ENCODE assay signal across 22 cellular contexts in the genomic region with DNA sequence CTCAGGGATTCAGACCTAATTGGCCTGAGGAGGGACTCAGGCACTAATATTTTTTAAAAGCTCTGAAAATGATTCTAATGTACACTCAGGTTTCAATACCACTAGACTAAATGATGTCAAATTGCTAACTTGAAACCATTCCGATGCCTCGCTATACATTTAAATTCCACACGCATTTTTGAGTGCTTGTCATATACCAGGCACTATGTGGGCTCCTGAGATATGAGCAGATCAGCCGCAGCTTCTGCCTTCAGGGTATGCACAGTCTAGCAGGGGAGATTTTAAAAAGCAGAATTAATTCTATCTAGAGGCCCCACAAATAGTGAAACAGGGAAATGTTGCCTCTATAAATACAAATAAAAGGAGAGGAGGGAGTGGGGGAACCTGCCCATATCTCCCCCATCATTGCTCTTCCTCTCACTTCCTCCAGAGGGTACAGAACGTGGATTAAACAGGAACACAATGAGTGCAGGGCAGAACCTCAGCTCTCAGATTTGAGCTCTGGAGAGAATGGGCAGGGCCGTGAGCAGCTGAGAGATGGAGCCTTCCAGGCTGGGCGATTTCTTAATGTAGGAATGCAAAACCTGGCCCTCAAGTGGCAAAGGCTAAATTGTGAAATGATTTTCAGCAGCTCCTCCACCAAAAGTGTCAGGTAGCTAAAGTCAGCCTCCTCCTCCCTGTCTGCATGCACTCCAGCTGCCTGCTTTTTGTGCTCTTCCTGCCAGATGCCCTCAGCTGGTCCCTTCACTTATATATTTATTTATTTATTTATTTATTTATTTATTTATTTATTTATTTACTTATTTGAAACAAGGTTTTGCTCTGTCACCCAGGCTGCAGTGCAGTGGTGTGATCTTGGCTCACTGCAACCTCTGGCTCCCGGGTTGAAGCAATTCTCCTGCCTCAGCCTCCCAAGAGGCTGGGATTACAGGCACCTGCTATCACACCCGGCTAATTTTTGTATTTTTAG. TPM values are rescaled to one million over a fixed set of nuclear protein-coding genes. Genes with fewer than 3 reads are reported as not detected.
A peak's percentile ranks its signal among the peaks of the same experiment; 100 is the strongest.
DNase-seq lines count a peak whose midpoint lies in the region; ATAC-seq, FAIRE-seq and TF ChIP-seq lines count a peak whose summit lies in the region.
"Had no signal": no experiment of that assay in that cellular context is flagged by ENCODE, and none has a peak within 500 bp of the region (broad histone marks: within the 10 kb centered on the region; RNA-seq: fewer than 3 reads in every experiment).

No MANE protein-coding gene starts in this region.

- CTCF ChIA-PET in GM12878 (lab: Yijun Ruan, JAX) = interaction anchor here (0.8 to 9.8 kb wide), 13 partner anchors 8 to 503 kb away, joined by 3 to 334 read pairs (median 40); a partner anchor contains a TSS

- H3K27me3 ChIP-seq in GM12878 (replicated peaks in 1 of 2; ENCODE audit: control insufficient read depth in 2 of 2, insufficient read depth in 2 of 2, low read length in 1 of 2) (no peaks in the 10 kb centered on the region; a peak in 1 of 4 replicates), trophoblast cell (ENCODE audit: insufficient read depth, low read length) (no peaks in the 10 kb centered on the region), dorsolateral prefrontal cortex (no peaks in the 10 kb centered on the region)
- H3K27me3 ChIP-seq: cardiac muscle cell, suprapubic skin had no signal

- BruUV-seq in GM12878 (replicated peaks; lab: Mats Ljungman, UMichigan) = no TSS peak

- H3K79me1 ChIP-seq in trophoblast cell (ENCODE audit: low read length) = peaks cover 1% of the 10 kb centered on the region

- no peak for TF ChIP-seq POLR2A in GM12878 (IDR thresholded peaks at IDR 0.05; ENCODE audit: low read depth, low read length)

- H2AFZ ChIP-seq in GM12878 (ENCODE audit: control insufficient read depth, low read depth, low read length) (no peak overlapping the region), trophoblast cell (ENCODE audit: insufficient read depth, low read length, poor library complexity) (no peak overlapping the region)
- H2AFZ ChIP-seq: parathyroid adenoma, PC-9 had no signal

- no peak overlapping the region for H2BK12ac ChIP-seq in trophoblast cell (ENCODE audit: low read length)

- H3K4me2 ChIP-seq in GM12878 (ENCODE audit: control insufficient read depth, insufficient read depth) (no peak overlapping the region), trophoblast cell (ENCODE audit: low read length) (no peak overlapping the region)
- H3K4me2 ChIP-seq: PC-9 had no signal

- no peak overlapping the region for H2BK5ac ChIP-seq in trophoblast cell (ENCODE audit: low read depth, low read length, poor library complexity)

- H4K12ac ChIP-seq in trophoblast cell (ENCODE audit: low read depth, low read length) = no peak overlapping the region

- no peak overlapping the region for H3K4ac ChIP-seq in trophoblast cell (ENCODE audit: low read depth, low read length)

- WGBS in GM12878 (ENCODE audit: insufficient coverage, insufficient replicate concordance, low lambda C conversion rate, missing lambda C conversion rate) = 52% methylated on average over 9 of the region's 9 CpGs
- no CpG with 5 or more reads among the region's 9 CpGs for WGBS in trophoblast cell (ENCODE audit: extremely low coverage, insufficient coverage, insufficient read length)

- no peak overlapping the region for H3K14ac ChIP-seq in trophoblast cell (ENCODE audit: low read length)

- no peaks in the 10 kb centered on the region; the same call in 1 of the 2 replicates for H4K20me1 ChIP-seq in GM12878 (ENCODE audit: control insufficient read depth, insufficient read depth)

- no peak overlapping the region for H4K8ac ChIP-seq in trophoblast cell (ENCODE audit: low read depth, low read length)

- DNase-seq in NCI-H2227 (lab: John Stamatoyannopoulos, UW; ENCODE audit: unreplicated experiment) (peak; percentile 7), NCI-H2227 treated with DMSO at 0.1 percent for 48 hours (lab: John Stamatoyannopoulos, UW) (no peak), KBM-7 (peak; percentile 4), GM12878 (ENCODE audit: low read depth, low spot score) (no peak), trophoblast cell (peak; percentile 63 to 87), dorsolateral prefrontal cortex (no peak), iPS-NIHi7 (ENCODE audit: extremely low spot score) (no peak), MV-4-11 (lab: John Stamatoyannopoulos, UW) (no peak)
- DNase-seq: activated CD4-positive, alpha-beta memory T cell treated with anti-CD3 and anti-CD28 coated beads for 36 hours; activated CD4-positive, CD25-positive, alpha-beta regulatory T cell; dermis blood vessel endothelial cell; hippocampal formation; NCI-H1092; NCI-H2081; PC-9; T-helper 17 cell had no signal

- RAD21 ChIA-PET in GM12878 (lab: Charles Lee; ENCODE audit: unreplicated experiment) = interaction anchor here (0.6 to 9.8 kb wide), 14 partner anchors 9 to 503 kb away, joined by 3 to 322 read pairs (median 4); a partner anchor contains a TSS

- H3K9ac ChIP-seq in GM12878 (ENCODE audit: control insufficient read depth, insufficient read depth, low read length) = no peak overlapping the region
- no peak overlapping the region for H3K9ac ChIP-seq in trophoblast cell (ENCODE audit: low read length)
- H3K9ac ChIP-seq: parathyroid adenoma had no signal

- no peak for FAIRE-seq in GM12878 (lab: Jason Lieb, UNC)
- FAIRE-seq: H54, keratinocyte had no signal

- H3K27ac ChIP-seq in GM12878 (ENCODE audit: control insufficient read depth, insufficient read depth) (no peak overlapping the region), trophoblast cell (ENCODE audit: low read depth, low read length) (no peak overlapping the region), dorsolateral prefrontal cortex (no peak overlapping the region)
- H3K27ac ChIP-seq: cardiac muscle cell, parathyroid adenoma, PC-9, suprapubic skin had no signal

- ATAC-seq in GM12878 = peak; percentile 36; the same call in 2 of the 3 replicates
- ATAC-seq: sciatic nerve, T-helper 17 cell had no signal

- no peak for TF ChIP-seq RAD21 in GM12878 (IDR thresholded peaks at IDR 0.05; ENCODE audit: insufficient read depth, low read depth, low read length)

- POLR2A ChIA-PET in GM12878 (lab: Charles Lee) = interaction anchor here (1.1 to 1.2 kb wide), 2 partner anchors 11 to 499 kb away, joined by 3 read pairs; no protein-coding TSS in a partner anchor

- H3K4me3 ChIP-seq in GM12878 = no peak overlapping the region
- no peak overlapping the region for H3K4me3 ChIP-seq in trophoblast cell (ENCODE audit: low read depth, low read length)
- no peak overlapping the region for H3K4me3 ChIP-seq in dorsolateral prefrontal cortex
- H3K4me3 ChIP-seq: cardiac muscle cell, PC-9, suprapubic skin had no signal

- intact Hi-C loops in GM12878 (cut with micrococcal nuclease; ENCODE audit: unreplicated experiment) (loop anchor here (5.0 kb wide), 3 partner anchors 39 to 486 kb away; a partner anchor contains a TSS), dorsolateral prefrontal cortex (cut with DNase I) (loop anchor here in 1 of 2 donors (5.0 kb wide), 1 partner anchor 39 kb away; no protein-coding TSS in a partner anchor)

- TF ChIP-seq EP300 in GM12878 (IDR thresholded peaks at IDR 0.05; ENCODE audit: borderline replicate concordance in 1 of 2, control insufficient read depth in 1 of 2, low read depth in 2 of 2, low read length in 2 of 2) = no peak

- H3K9me3 ChIP-seq in GM12878 (replicated peaks; ENCODE audit: control insufficient read depth, insufficient read depth, low read length) (no peaks in the 10 kb centered on the region), trophoblast cell (ENCODE audit: insufficient read depth, low read depth, low read length) (no peaks in the 10 kb centered on the region)
- H3K9me3 ChIP-seq: suprapubic skin had no signal

- no peak overlapping the region for H3K23ac ChIP-seq in trophoblast cell (ENCODE audit: low read length)

- H3K36me3 ChIP-seq in GM12878 (ENCODE audit: control insufficient read depth in 2 of 2, insufficient read depth in 2 of 2, low read length in 1 of 2) (no peaks in the 10 kb centered on the region), trophoblast cell (ENCODE audit: control insufficient read depth in 1 of 2, insufficient read depth in 2 of 2, low read length in 2 of 2) (no peaks in the 10 kb centered on the region)
- H3K36me3 ChIP-seq: cardiac muscle cell, suprapubic skin had no signal

- in situ Hi-C loops in KBM-7 (cut with MboI; ENCODE audit: low pct_unique_long_range_greater_than_20kb, low sequenced_read_pairs) = no loop called here
- in situ Hi-C loops in GM12878 (cut with MboI) = loop anchor here (5.0 kb wide), 1 partner anchor 501 kb away; no protein-coding TSS in a partner anchor

- no peak overlapping the region for H4K91ac ChIP-seq in trophoblast cell (ENCODE audit: low read depth, low read length)

- no peak overlapping the region for H2BK120ac ChIP-seq in trophoblast cell (ENCODE audit: insufficient read depth, low read length, poor library complexity)

- no peak overlapping the region for H2AK5ac ChIP-seq in trophoblast cell (ENCODE audit: low read length)

- H3K18ac ChIP-seq in trophoblast cell (ENCODE audit: low read length) = no peak overlapping the region

- H3K4me1 ChIP-seq in GM12878 (ENCODE audit: control insufficient read depth, insufficient read depth, low read length) (peaks cover 2% of the 10 kb centered on the region), trophoblast cell (ENCODE audit: control insufficient read depth in 1 of 2, insufficient read depth in 2 of 2, low read length in 2 of 2) (no peaks in the 10 kb centered on the region)
- H3K4me1 ChIP-seq: parathyroid adenoma, suprapubic skin had no signal

- SMC1A ChIA-PET in GM12878 (lab: Charles Lee; ENCODE audit: uncharacterized antibody, unreplicated experiment) = interaction anchor here (0.7 to 12.7 kb wide), 22 partner anchors 22 to 505 kb away, joined by 3 to 444 read pairs (median 8); a partner anchor contains a TSS

- peak in 1 of 3 experiments; percentile 8; a peak in 1 of 6 replicates for TF ChIP-seq CTCF in GM12878 (IDR thresholded peaks at IDR 0.05 in 2 of 3, conservative IDR thresholded peaks at IDR 0.05 in 1 of 3; ENCODE audit: control insufficient read depth in 2 of 3, extremely low read depth in 1 of 3, insufficient read depth in 1 of 3, low read depth in 3 of 3, low read length in 3 of 3)
- TF ChIP-seq CTCF in dorsolateral prefrontal cortex (IDR thresholded peaks at IDR 0.05 in 54 of 56, conservative IDR thresholded peaks at IDR 0.05 in 2 of 56; ENCODE audit: low read depth in 1 of 56, partially characterized antibody in 56 of 56) = no peak

- no peaks in the 10 kb centered on the region for H3K79me2 ChIP-seq in GM12878 (ENCODE audit: control insufficient read depth, insufficient read depth, low read length)
- no peaks in the 10 kb centered on the region for H3K79me2 ChIP-seq in trophoblast cell (ENCODE audit: control insufficient read depth, insufficient read depth, low read length, poor library complexity)
- H3K79me2 ChIP-seq: parathyroid adenoma had no signal

RNA-seq across cellular contexts. Expression of a gene that starts 24.6 kb away (rescaled TPM):
- 56.4 and 60.7 TPM in 2 replicates for total RNA-seq in GM12878 (2013; cell fraction: nucleolus; rRNA removed)
- total RNA-seq in GM12878 (2014; rRNA removed) = 75.9 and 78.2 TPM in 2 replicates
- total RNA-seq in GM12878 (2014; rRNA removed; fragmentation: Illumina TruSeq; extraction: Trizol) = 31.7 and 34.8 TPM in 2 replicates
- 45.5 and 48.5 TPM in 2 replicates for total RNA-seq in GM12878 (2021)
- 22.4 TPM for polyA plus RNA-seq in GM12878 (2011; ENCODE audit: low read depth)
- 122 and 133 TPM in 2 replicates for polyA plus RNA-seq in GM12878 (2011; rRNA removed)
- 167 and 195 TPM in 2 replicates for polyA plus RNA-seq in GM12878 (2011; cell fraction: cytosol; rRNA removed)
- 61.3 and 63.9 TPM in 2 replicates for polyA plus RNA-seq in GM12878 (2011; cell fraction: nucleus; rRNA removed)
- 33.1 and 35.0 TPM in 2 replicates for polyA plus RNA-seq in GM12878 (2012)
- 35.3 and 36.6 TPM in 2 replicates for polyA plus RNA-seq in GM12878 (2014; fragmentation: Illumina TruSeq; extraction: Trizol)
- polyA plus RNA-seq in GM12878 (2014; fragmentation: Nextera tagmentation; extraction: Ambion mirVana) = 10 to 100 TPM in 1 of 2 experiments, 1 to 10 TPM in 1; 9.3 to 26.5 TPM
- polyA plus RNA-seq in GM12878 (2014; rRNA removed) = 55.9 and 79.2 TPM in 2 replicates
- 10 to 100 TPM; 11.1 to 11.9 TPM for polyA plus RNA-seq in GM12878 (2016; fragmentation: Nextera tagmentation; extraction: Ambion mirVana)
- polyA minus RNA-seq in GM12878 (2011; rRNA and poly(A)+ RNA removed) = 166 and 214 TPM in 2 replicates
- 58.0 and 63.5 TPM in 2 replicates for polyA minus RNA-seq in GM12878 (2011; cell fraction: cytosol; rRNA and poly(A)+ RNA removed)
- 125 and 186 TPM in 2 replicates for polyA minus RNA-seq in GM12878 (2011; cell fraction: nucleus; rRNA and poly(A)+ RNA removed)
- polyA plus RNA-seq in trophoblast cell (2013) = 120 and 147 TPM in 2 replicates
- total RNA-seq in dorsolateral prefrontal cortex = 10 to 100 TPM in 44 of 120 experiments, 1 to 10 TPM in 76; 3.1 to 35.3 (median 8.7) TPM

RNA-seq across cellular contexts. Expression of a gene that starts 59.9 kb away (rescaled TPM):
- 20.9 and 25.1 TPM in 2 replicates for total RNA-seq in GM12878 (2013; cell fraction: nucleolus; rRNA removed)
- total RNA-seq in GM12878 (2014; rRNA removed) = 21.6 and 27.4 TPM in 2 replicates
- total RNA-seq in GM12878 (2014; rRNA removed; fragmentation: Illumina TruSeq; extraction: Trizol) = 19.5 and 20.1 TPM in 2 replicates
- 21.6 and 22.5 TPM in 2 replicates for total RNA-seq in GM12878 (2021)
- 27.9 TPM for polyA plus RNA-seq in GM12878 (2011; ENCODE audit: low read depth)
- polyA plus RNA-seq in GM12878 (2011; rRNA removed) = 47.3 and 58.4 TPM in 2 replicates
- polyA plus RNA-seq in GM12878 (2011; cell fraction: cytosol; rRNA removed) = 28.6 and 32.1 TPM in 2 replicates
- polyA plus RNA-seq in GM12878 (2011; cell fraction: nucleus; rRNA removed) = 16.7 and 23.9 TPM in 2 replicates
- 37.3 and 41.2 TPM in 2 replicates for polyA plus RNA-seq in GM12878 (2012)
- polyA plus RNA-seq in GM12878 (2014; fragmentation: Illumina TruSeq; extraction: Trizol) = 21.8 and 27.7 TPM in 2 replicates
- 10 to 100 TPM; 24.9 to 43.6 TPM for polyA plus RNA-seq in GM12878 (2014; fragmentation: Nextera tagmentation; extraction: Ambion mirVana)
- polyA plus RNA-seq in GM12878 (2014; rRNA removed) = 21.7 and 24.3 TPM in 2 replicates
- 10 to 100 TPM; 18.8 to 19.2 TPM for polyA plus RNA-seq in GM12878 (2016; fragmentation: Nextera tagmentation; extraction: Ambion mirVana)
- polyA minus RNA-seq in GM12878 (2011; rRNA and poly(A)+ RNA removed) = 31.9 and 36.6 TPM in 2 replicates
- polyA minus RNA-seq in GM12878 (2011; cell fraction: cytosol; rRNA and poly(A)+ RNA removed) = 7.2 TPM in 2 replicates
- polyA minus RNA-seq in GM12878 (2011; cell fraction: nucleus; rRNA and poly(A)+ RNA removed) = 10.3 and 15.5 TPM in 2 replicates
- 103 and 105 TPM in 2 replicates for polyA plus RNA-seq in trophoblast cell (2013)
- total RNA-seq in dorsolateral prefrontal cortex = 100 to 1,000 TPM in 111 of 120 experiments, 10 to 100 TPM in 9; 79.6 to 221 (median 158) TPM

Comparison
In these comparisons a context has a peak if more than half of its experiments do, and no peak if none do; other contexts are left out.
1. DNase-seq: peak in NCI-H2227 (single experiment), KBM-7 (single experiment) and trophoblast cell (2 of 2); none in NCI-H2227 treated with DMSO at 0.1 percent for 48 hours (single experiment), GM12878 (single experiment), dorsolateral prefrontal cortex (0 of 10), iPS-NIHi7 (single experiment) and MV-4-11 (single experiment).